Comparison of ENCODE assay signal across 1 cellular context in genomic region chr5:50724-51499, GRCh38.
TF ChIP-seq lines count a peak whose summit lies in the region.

No MANE protein-coding gene starts in this region.

TF ChIP-seq in WTC11, 78 proteins besides CTCF, POLR2A, EP300 and RAD21 (continued from another document):
- TF ChIP-seq ZNF317 (CRISPR knock-in tag; IDR thresholded peaks at IDR 0.05; ENCODE audit: borderline replicate concordance, low read depth): no peak
- no peak for TF ChIP-seq PRRX2 (CRISPR knock-in tag; IDR thresholded peaks at IDR 0.05)
- TF ChIP-seq ZMAT4 (CRISPR knock-in tag; IDR thresholded peaks at IDR 0.05): no peak
- TF ChIP-seq ETV6 (CRISPR knock-in tag; IDR thresholded peaks at IDR 0.05): no peak
- TF ChIP-seq, protein P1, sequence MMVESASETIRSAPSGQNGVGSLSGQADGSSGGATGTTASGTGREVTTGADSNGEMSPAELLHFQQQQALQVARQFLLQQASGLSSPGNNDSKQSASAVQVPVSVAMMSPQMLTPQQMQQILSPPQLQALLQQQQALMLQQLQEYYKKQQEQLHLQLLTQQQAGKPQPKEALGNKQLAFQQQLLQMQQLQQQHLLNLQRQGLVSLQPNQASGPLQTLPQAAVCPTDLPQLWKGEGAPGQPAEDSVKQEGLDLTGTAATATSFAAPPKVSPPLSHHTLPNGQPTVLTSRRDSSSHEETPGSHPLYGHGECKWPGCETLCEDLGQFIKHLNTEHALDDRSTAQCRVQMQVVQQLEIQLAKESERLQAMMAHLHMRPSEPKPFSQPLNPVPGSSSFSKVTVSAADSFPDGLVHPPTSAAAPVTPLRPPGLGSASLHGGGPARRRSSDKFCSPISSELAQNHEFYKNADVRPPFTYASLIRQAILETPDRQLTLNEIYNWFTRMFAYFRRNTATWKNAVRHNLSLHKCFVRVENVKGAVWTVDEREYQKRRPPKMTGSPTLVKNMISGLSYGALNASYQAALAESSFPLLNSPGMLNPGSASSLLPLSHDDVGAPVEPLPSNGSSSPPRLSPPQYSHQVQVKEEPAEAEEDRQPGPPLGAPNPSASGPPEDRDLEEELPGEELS (CRISPR knock-in tag; IDR thresholded peaks at IDR 0.05): no peak
TF ChIP-seq in WTC11: peak in this region for 0.
